In the genomic region with DNA sequence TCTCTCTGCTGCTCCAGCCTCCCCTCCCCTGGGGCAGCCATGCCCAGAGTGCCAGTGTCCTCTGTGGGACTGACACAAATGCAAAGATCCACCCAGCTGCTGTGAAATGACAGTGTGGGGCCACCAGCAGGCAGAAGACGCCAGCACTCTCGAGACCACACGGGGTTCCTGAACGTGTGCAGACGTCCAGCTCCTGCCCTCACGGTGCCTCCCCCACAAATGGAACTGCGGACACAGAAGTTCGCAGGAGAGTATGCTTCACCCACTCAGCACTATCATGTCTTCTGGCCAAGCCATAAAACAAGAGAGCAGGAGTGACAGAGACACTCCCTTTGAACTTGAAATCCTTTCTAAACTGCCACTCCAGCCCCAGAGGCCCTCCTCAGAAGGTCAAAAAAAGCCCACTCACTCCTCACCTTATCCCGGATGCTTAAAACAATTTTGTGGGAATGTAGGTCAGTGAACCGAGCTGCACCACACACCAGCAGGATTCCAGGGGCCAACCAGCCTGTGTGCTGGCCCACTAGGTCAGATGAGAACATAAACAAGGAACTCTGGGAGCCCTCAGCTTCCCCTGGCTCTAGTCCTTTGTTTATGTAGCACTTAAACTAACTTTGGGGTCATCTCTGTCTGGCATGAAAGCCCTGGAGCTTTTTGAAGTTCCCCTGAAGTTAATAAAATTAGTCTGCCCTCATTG, we compare ENCODE assay signal across 21 cellular contexts.
DNase-seq lines count a peak whose midpoint lies in the region; ATAC-seq, FAIRE-seq and TF ChIP-seq lines count a peak whose summit lies in the region.
"Had no signal": no experiment of that assay in that cellular context is flagged by ENCODE, and none has a peak within 500 bp of the region (broad histone marks: within the 10 kb centered on the region; RNA-seq: fewer than 3 reads in every experiment).

No MANE protein-coding gene starts in this region.

- H2AFZ ChIP-seq in astrocyte (ENCODE audit: low read depth, low read length) = no peak overlapping the region

- H3K36me3 ChIP-seq in astrocyte (ENCODE audit: insufficient read depth, low read length) (no peaks in the 10 kb centered on the region), heart right ventricle (peaks cover 0 to 20% (median 0%) of the 10 kb centered on the region in 9 donors)
- H3K36me3 ChIP-seq: ovary, transverse colon had no signal

- no peak overlapping the region for H3K27ac Mint-ChIP-seq in astrocyte (ENCODE audit: unreplicated experiment)
- peak overlapping the region; percentile 20 for H3K27ac Mint-ChIP-seq in osteocyte (ENCODE audit: unreplicated experiment)
- H3K27ac Mint-ChIP-seq: activated CD4-positive, alpha-beta memory T cell treated with anti-CD3 and anti-CD28 coated beads for 36 hours; stimulated activated memory B cell treated with anti-CD40 and anti-IgM and Interleukin-4, amounts not matched to agents 10 μg/mL and 1 μg/mL and 100 μg/mL, for 72 hours had no signal

- ATAC-seq in heart right ventricle (no peak), HG03342 (IDR thresholded peaks at IDR 0.05; ENCODE audit: unreplicated experiment) (no peak)
- ATAC-seq: activated T-cell treated with anti-CD3 and anti-CD28 coated beads, Interleukin-2, amount 50 U/mL, for 4 hours; mucosa of descending colon; stimulated activated memory B cell treated with anti-CD40 and anti-IgM and Interleukin-4, amounts not matched to agents 10 μg/mL and 1 μg/mL and 100 μg/mL, for 72 hours had no signal

- H3K79me2 ChIP-seq in astrocyte (ENCODE audit: insufficient read depth, low read length) = no peaks in the 10 kb centered on the region

- H4K20me1 ChIP-seq in astrocyte (ENCODE audit: insufficient read depth, low read length) = peaks cover 8% of the 10 kb centered on the region

- H3K4me3 Mint-ChIP-seq in astrocyte (ENCODE audit: unreplicated experiment) (no peak overlapping the region), osteocyte (ENCODE audit: unreplicated experiment) (no peak overlapping the region)
- H3K4me3 Mint-ChIP-seq: activated CD4-positive, alpha-beta memory T cell treated with anti-CD3 and anti-CD28 coated beads for 36 hours; activated T-cell treated with anti-CD3 and anti-CD28 coated beads, Interleukin-2, amount 50 U/mL, for 4 hours; stimulated activated memory B cell treated with anti-CD40 and anti-IgM and Interleukin-4, amounts not matched to agents 10 μg/mL and 1 μg/mL and 100 μg/mL, for 72 hours had no signal

- no peaks in the 10 kb centered on the region for H3K9me3 Mint-ChIP-seq in astrocyte (ENCODE audit: unreplicated experiment)
- no peaks in the 10 kb centered on the region for H3K9me3 Mint-ChIP-seq in osteocyte (ENCODE audit: unreplicated experiment)
- H3K9me3 Mint-ChIP-seq: activated CD4-positive, alpha-beta memory T cell treated with anti-CD3 and anti-CD28 coated beads for 36 hours; activated T-cell treated with anti-CD3 and anti-CD28 coated beads, Interleukin-2, amount 50 U/mL, for 4 hours; stimulated activated memory B cell treated with anti-CD40 and anti-IgM and Interleukin-4, amounts not matched to agents 10 μg/mL and 1 μg/mL and 100 μg/mL, for 72 hours had no signal

- H3K27me3 Mint-ChIP-seq in astrocyte (ENCODE audit: low read depth, unreplicated experiment) (peaks cover 4% of the 10 kb centered on the region), osteocyte (ENCODE audit: unreplicated experiment) (peaks cover 3% of the 10 kb centered on the region)
- H3K27me3 Mint-ChIP-seq: activated CD4-positive, alpha-beta memory T cell treated with anti-CD3 and anti-CD28 coated beads for 36 hours; stimulated activated memory B cell treated with anti-CD40 and anti-IgM and Interleukin-4, amounts not matched to agents 10 μg/mL and 1 μg/mL and 100 μg/mL, for 72 hours had no signal

- H3K4me3 ChIP-seq in astrocyte (ENCODE audit: insufficient read depth, low read depth, low read length) (no peak overlapping the region), foreskin fibroblast (ENCODE audit: low read depth in 1 of 2, low read length in 2 of 2) (no peak overlapping the region), heart right ventricle (no peak overlapping the region)
- H3K4me3 ChIP-seq: coronary artery, mucosa of descending colon, ovary, skin epidermis, transverse colon had no signal

- no peak overlapping the region for H3K4me2 ChIP-seq in astrocyte (ENCODE audit: low read length)

- TF ChIP-seq CTCF in astrocyte (IDR thresholded peaks at IDR 0.05; ENCODE audit: insufficient read depth, low read depth, low read length) = no peak
- no peak for TF ChIP-seq CTCF in foreskin fibroblast (IDR thresholded peaks at IDR 0.05; ENCODE audit: low read depth, low read length)
- TF ChIP-seq CTCF in osteocyte (IDR thresholded peaks at IDR 0.05) = no peak
- no peak for TF ChIP-seq CTCF in heart right ventricle (IDR thresholded peaks at IDR 0.05)

- no peak for FAIRE-seq in astrocyte (lab: Jason Lieb, UNC)
- FAIRE-seq: keratinocyte had no signal

- 82 to 85% methylated on average over 10 of the region's 10 CpGs for WGBS in heart right ventricle, 2 donors

- H3K4me1 ChIP-seq in astrocyte (ENCODE audit: insufficient read depth, low read length) (peaks cover 6% of the 10 kb centered on the region), heart right ventricle (peaks cover 0 to 16% (median 0%) of the 10 kb centered on the region in 9 donors)

- DNase-seq in AG08396 (ENCODE audit: low spot score) = peak; percentile 72
- peak; percentile 60 for DNase-seq in astrocyte (ENCODE audit: low read depth)
- DNase-seq in foreskin fibroblast = peak; percentile 45 to 70
- no peak for DNase-seq in osteocyte (ENCODE audit: extremely low spot score, unreplicated experiment)
- no peak for DNase-seq in stimulated activated CD4-positive, alpha-beta T cell treated with anti-CD3 and anti-CD28 coated beads, Interleukin-12 subunit alpha, Interleukin-12 subunit beta, amount 100 ng/mL, for 4 hours
- DNase-seq in heart right ventricle = no peak
- no peak for DNase-seq in NCI-H2029 (lab: John Stamatoyannopoulos, UW)
- DNase-seq: ACHN; activated CD4-positive, alpha-beta memory T cell treated with anti-CD3 and anti-CD28 coated beads for 36 hours; activated T-cell treated with anti-CD3 and anti-CD28 coated beads, Interleukin-2, amount 50 U/mL, for 4 hours; head of caudate nucleus; Kasumi-1; mucosa of descending colon; NCI-H2171 treated with DMSO at 0.1 percent for 48 hours; transverse colon had no signal

- peaks cover 10% of the 10 kb centered on the region for H3K36me3 Mint-ChIP-seq in astrocyte (ENCODE audit: low read depth, unreplicated experiment)
- peaks cover 14% of the 10 kb centered on the region for H3K36me3 Mint-ChIP-seq in osteocyte (ENCODE audit: unreplicated experiment)

- H3K27ac ChIP-seq in astrocyte (ENCODE audit: low read depth, low read length) = no peak overlapping the region
- no peak overlapping the region for H3K27ac ChIP-seq in heart right ventricle
- H3K27ac ChIP-seq: coronary artery, ovary, skin epidermis had no signal

- no peak overlapping the region for H3K9ac ChIP-seq in astrocyte (ENCODE audit: low read length)

- H3K9me3 ChIP-seq in astrocyte (ENCODE audit: insufficient read depth, low read depth, low read length) (no peaks in the 10 kb centered on the region), heart right ventricle (no peaks in the 10 kb centered on the region)
- H3K9me3 ChIP-seq: mucosa of descending colon, ovary, transverse colon had no signal

- H3K27me3 ChIP-seq in astrocyte (ENCODE audit: insufficient read depth, low read length) (no peaks in the 10 kb centered on the region), heart right ventricle (no peaks in the 10 kb centered on the region)
- H3K27me3 ChIP-seq: ovary, transverse colon had no signal

- intact Hi-C loops in heart right ventricle (cut with DNase I) = no loop called here

- H3K4me1 Mint-ChIP-seq in astrocyte (ENCODE audit: low read depth, unreplicated experiment) (peaks cover 9% of the 10 kb centered on the region), osteocyte (ENCODE audit: unreplicated experiment) (peaks cover 24% of the 10 kb centered on the region)

Comparison
In these comparisons a context has a peak if more than half of its experiments do, and no peak if none do; other contexts are left out.
1. DNase-seq: peak in AG08396 (single experiment), astrocyte (single experiment) and foreskin fibroblast (2 of 2); none in osteocyte (single experiment), stimulated activated CD4-positive, alpha-beta T cell treated with anti-CD3 and anti-CD28 coated beads, Interleukin-12 subunit alpha, Interleukin-12 subunit beta, amount 100 ng/mL, for 4 hours (single experiment), heart right ventricle (0 of 2) and NCI-H2029 (single experiment).